Comparison of ENCODE assay signal across 23 cellular contexts in the genomic region with DNA sequence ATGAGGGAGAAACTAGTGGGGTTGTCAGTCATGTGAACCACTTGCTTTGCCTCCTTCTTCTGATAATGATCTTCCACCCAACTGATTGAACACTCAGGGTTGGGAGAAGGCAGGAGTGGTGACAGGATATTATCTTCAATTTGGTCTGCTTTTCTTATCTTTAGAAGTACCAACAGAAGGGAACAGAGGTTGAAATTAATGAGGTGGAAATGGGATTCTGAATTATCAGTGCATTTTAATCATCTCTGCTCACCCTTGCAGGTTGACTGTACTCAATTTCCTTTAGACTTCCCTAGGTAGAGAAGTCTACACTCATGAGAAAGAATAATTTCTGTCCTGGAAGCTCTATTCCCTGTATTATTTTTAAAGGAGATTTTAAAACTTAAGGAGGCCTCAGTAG. TPM values are rescaled to one million over a fixed set of nuclear protein-coding genes. Genes with fewer than 3 reads are reported as not detected.
A peak's percentile ranks its signal among the peaks of the same experiment; 100 is the strongest.
DNase-seq lines count a peak whose midpoint lies in the region; ATAC-seq, FAIRE-seq and TF ChIP-seq lines count a peak whose summit lies in the region.
"Had no signal": no experiment of that assay in that cellular context is flagged by ENCODE, and none has a peak within 500 bp of the region (broad histone marks: within the 10 kb centered on the region; RNA-seq: fewer than 3 reads in every experiment).

No MANE protein-coding gene starts in this region.

- no peak overlapping the region; the same call in 1 of the 2 replicates for H3K14ac ChIP-seq in IMR-90 (replicated peaks; ENCODE audit: low read depth, low read length)

- peaks cover 54% of the 10 kb centered on the region for H3K4me1 ChIP-seq in A549
- peaks cover 12% of the 10 kb centered on the region for H3K4me1 ChIP-seq in IMR-90 (ENCODE audit: control insufficient read depth, insufficient read depth, low read length)

- TF ChIP-seq EP300 in A549 (IDR thresholded peaks at IDR 0.05): no peak

- H3K9me3 ChIP-seq in A549: peaks cover 14% of the 10 kb centered on the region
- peaks cover 6% of the 10 kb centered on the region for H3K9me3 ChIP-seq in IMR-90 (ENCODE audit: control insufficient read depth, insufficient read depth, low read length)

- peaks cover 3% of the 10 kb centered on the region for H3K9me1 ChIP-seq in IMR-90 (ENCODE audit: insufficient read depth, low read length)

- no peak for TF ChIP-seq CTCF in A549 (IDR thresholded peaks at IDR 0.05)
- no peak for TF ChIP-seq CTCF in IMR-90 (conservative IDR thresholded peaks at IDR 0.05; ENCODE audit: low read depth, low read length)

- ATAC-seq in A549 (no peak), IMR-90 (ENCODE audit: low read depth) (no peak)
- ATAC-seq: HCT116, SK-N-SH treated with all-trans-retinoic acid at 6 μM for 48 hours, T-cell had no signal

- H3K9ac ChIP-seq in IMR-90 (ENCODE audit: low read depth, low read length): no peak overlapping the region

- H2AK9ac ChIP-seq in IMR-90 (replicated peaks; ENCODE audit: low read depth, low read length, poor library complexity): no peak overlapping the region

- no peaks in the 10 kb centered on the region for H3K27me3 Mint-ChIP-seq in activated CD4-positive, alpha-beta T cell treated with anti-CD3 and anti-CD28 coated beads, Interleukin-2, amount 10 ng/mL, durations not matched to agents 7 days and 5 days

- intact Hi-C loops in IMR-90 (cut with micrococcal nuclease): no loop called here

- no TSS peak for BruUV-seq in IMR-90 (replicated peaks; lab: Mats Ljungman, UMichigan)

- TF ChIP-seq RAD21 in A549 (conservative IDR thresholded peaks at IDR 0.05 in 1 of 2, IDR thresholded peaks at IDR 0.05 in 1 of 2): no peak
- TF ChIP-seq RAD21 in IMR-90 (IDR thresholded peaks at IDR 0.05; ENCODE audit: low read length): no peak

- no peak overlapping the region for H4K91ac ChIP-seq in IMR-90 (ENCODE audit: insufficient read depth, low read depth, low read length)

- dilution Hi-C loops in IMR-90 (cut with HindIII; ENCODE audit: low sequenced_read_pairs, unreplicated experiment): no loop called here

- no peaks in the 10 kb centered on the region for H3K4me1 Mint-ChIP-seq in activated CD4-positive, alpha-beta T cell treated with anti-CD3 and anti-CD28 coated beads, Interleukin-2, amount 10 ng/mL, durations not matched to agents 7 days and 5 days
- H3K4me1 Mint-ChIP-seq: CD4-positive, CD25-positive, alpha-beta regulatory T cell; IgD-negative memory B cell; T-cell had no signal

- no peak overlapping the region for H3K23ac ChIP-seq in IMR-90 (ENCODE audit: low read depth, low read length)

- no peaks in the 10 kb centered on the region for H3K36me3 Mint-ChIP-seq in activated CD4-positive, alpha-beta T cell treated with anti-CD3 and anti-CD28 coated beads, Interleukin-2, amount 10 ng/mL, durations not matched to agents 7 days and 5 days (ENCODE audit: low read depth)
- H3K36me3 Mint-ChIP-seq: CD4-positive, CD25-positive, alpha-beta regulatory T cell; IgD-negative memory B cell had no signal

- peak overlapping the region; percentile 60; the same call in 1 of the 2 replicates for H3K18ac ChIP-seq in IMR-90 (ENCODE audit: low read depth, low read length)

- H3K27ac Mint-ChIP-seq in activated CD4-positive, alpha-beta T cell treated with anti-CD3 and anti-CD28 coated beads, Interleukin-2, amount 10 ng/mL, durations not matched to agents 7 days and 5 days: no peak overlapping the region
- H3K27ac Mint-ChIP-seq: CD4-positive, CD25-positive, alpha-beta regulatory T cell; T-cell had no signal

- H3K4me3 Mint-ChIP-seq in activated CD4-positive, alpha-beta T cell treated with anti-CD3 and anti-CD28 coated beads, Interleukin-2, amount 10 ng/mL, durations not matched to agents 7 days and 5 days: no peak overlapping the region
- H3K4me3 Mint-ChIP-seq: CD4-positive, CD25-positive, alpha-beta regulatory T cell; IgD-negative memory B cell; T-cell had no signal

- in situ Hi-C loops in IMR-90 (cut with MboI; ENCODE audit: low sequenced_read_pairs): no loop called here

- 0 out of 2 replicates have a peak overlapping the region, but pooled peaks have one; percentile 51 for H2AK5ac ChIP-seq in IMR-90 (ENCODE audit: low read depth, low read length)

- no peaks in the 10 kb centered on the region for H3K36me3 ChIP-seq in IMR-90 (ENCODE audit: control insufficient read depth, insufficient read depth, low read length)

- no peak for FAIRE-seq in A549 (lab: Jason Lieb, UNC)
- FAIRE-seq: A204.1, GM18507, H1, HTR-8/SVneo had no signal

- H3K56ac ChIP-seq in IMR-90 (ENCODE audit: extremely low read depth, insufficient read depth, low read length): no peak overlapping the region

- peak overlapping the region; percentile 67; the same call in 1 of the 2 replicates for H2BK120ac ChIP-seq in IMR-90 (ENCODE audit: low read depth, low read length)

- H3K27ac ChIP-seq in A549 (peak overlapping the region; percentile 56 to 73; a peak in 4 of 6 replicates), IMR-90 (ENCODE audit: insufficient read depth, low read length) (no peak overlapping the region)

- peak overlapping the region; percentile 60; the same call in 1 of the 3 replicates for H2BK15ac ChIP-seq in IMR-90 (ENCODE audit: low read depth, low read length)

- H3K4me3 ChIP-seq in A549 (no peak overlapping the region), IMR-90 (ENCODE audit: insufficient read depth, low read depth, low read length) (no peak overlapping the region)

- H2BK5ac ChIP-seq in IMR-90 (ENCODE audit: low read depth, low read length, poor library complexity, severe bottlenecking): peak overlapping the region; percentile 63

- H3K9me3 Mint-ChIP-seq in activated CD4-positive, alpha-beta T cell treated with anti-CD3 and anti-CD28 coated beads, Interleukin-2, amount 10 ng/mL, durations not matched to agents 7 days and 5 days: peaks cover 13% of the 10 kb centered on the region

- DNase-seq in A549 (ENCODE audit: low read depth in 1 of 2, low spot score in 1 of 2) (no peak), IMR-90 (no peak), SK-N-DZ (ENCODE audit: low spot score) (peak; percentile 49), kidney glomerular epithelial cell (lab: John Stamatoyannopoulos, UW) (peak; percentile 32), SW480 (ENCODE audit: low spot score) (no peak), NCI-H187 (lab: John Stamatoyannopoulos, UW) (no peak)
- no peak for DNase-seq in activated CD4-positive, alpha-beta T cell treated with anti-CD3 and anti-CD28 coated beads, Interleukin-2, amount 10 ng/mL, durations not matched to agents 7 days and 5 days
- DNase-seq: CD4-positive, CD25-positive, alpha-beta regulatory T cell; COR-L47; GDM1; NCI-H1694; NCI-H446 treated with DMSO at 0.1 percent for 48 hours; NCI-H526 treated with DMSO at 0.1 percent for 48 hours; OCI-M1; SIG-M5; T-cell had no signal

- peak overlapping the region; percentile 18; the same call in 1 of the 2 replicates for H3K4ac ChIP-seq in IMR-90 (ENCODE audit: low read depth, low read length)

- H4K5ac ChIP-seq in IMR-90 (ENCODE audit: low read depth, low read length): peak overlapping the region; percentile 10; the same call in 1 of the 2 replicates

- CTCF ChIA-PET in A549 (lab: Yijun Ruan, JAX) (interaction anchor here (0.8 to 26.0 kb wide), 3 partner anchors 13 to 239 kb away, joined by 3 to 515 read pairs (median 120); no protein-coding TSS in a partner anchor), IMR-90 (lab: Yijun Ruan, JAX) (interaction anchor here (0.8 to 2.0 kb wide), 3 partner anchors 14 to 238 kb away, joined by 3 to 8 read pairs (median 4); no protein-coding TSS in a partner anchor)
- CTCF ChIA-PET in activated CD4-positive, alpha-beta T cell treated with anti-CD3 and anti-CD28 coated beads, Interleukin-2, amount 10 ng/mL, durations not matched to agents 7 days and 5 days (lab: Charles Lee): interaction anchor here (1.9 kb wide), 1 partner anchor 11 kb away, joined by 4 read pairs; no protein-coding TSS in a partner anchor

- no peak overlapping the region for H3K4me2 ChIP-seq in A549
- H3K4me2 ChIP-seq in IMR-90 (ENCODE audit: low read depth, low read length): no peak overlapping the region

- H3K79me1 ChIP-seq in IMR-90 (ENCODE audit: low read depth in 1 of 2, low read length in 2 of 2): peaks cover 0 to 7% of the 10 kb centered on the region in 2 experiments; a peak in 2 of 4 replicates

- no peak overlapping the region for H2AFZ ChIP-seq in IMR-90 (replicated peaks; ENCODE audit: low read length, poor library complexity)

- H2BK20ac ChIP-seq in IMR-90 (ENCODE audit: low read depth, low read length): no peak overlapping the region; the same call in 1 of the 2 replicates

- POLR2A ChIA-PET in A549 (lab: Yijun Ruan, JAX): no interaction called here
- POLR2A ChIA-PET in IMR-90 (lab: Charles Lee; ENCODE audit: unreplicated experiment): no interaction called here
- POLR2A ChIA-PET in activated CD4-positive, alpha-beta T cell treated with anti-CD3 and anti-CD28 coated beads, Interleukin-2, amount 10 ng/mL, durations not matched to agents 7 days and 5 days (lab: Charles Lee): no interaction called here

- H4K20me1 ChIP-seq in IMR-90 (ENCODE audit: insufficient read depth, low read length): no peaks in the 10 kb centered on the region

- H4K8ac ChIP-seq in IMR-90 (ENCODE audit: low read depth in 2 of 2, low read length in 2 of 2): no peak overlapping the region; a peak in 1 of 4 replicates

- no peaks in the 10 kb centered on the region for H3K27me3 ChIP-seq in IMR-90 (ENCODE audit: control insufficient read depth, insufficient read depth, low read length)

- TF ChIP-seq POLR2A in A549 (IDR thresholded peaks at IDR 0.05; ENCODE audit: low read length) (no peak), IMR-90 (IDR thresholded peaks at IDR 0.05; ENCODE audit: low read depth, low read length) (no peak)

RNA-seq across cellular contexts. Expression of gene PTPN14, which starts 19.9 kb away (rescaled TPM):
- polyA plus RNA-seq in A549 (2011; rRNA removed): 9.9 and 10.0 TPM in 2 replicates
- polyA plus RNA-seq in A549 (2012; cell fraction: cytosol; rRNA removed): 5.7 and 7.5 TPM in 2 replicates
- polyA plus RNA-seq in A549 (2012; cell fraction: nucleus; rRNA removed): 9.2 and 11.5 TPM in 2 replicates
- 9.2 to 13.0 TPM (median 10.3 TPM) in 3 replicates for polyA plus RNA-seq in A549 (2017; fragmentation: RNase III; extraction: RNeasy Plus Mini Kit Qiagen cat#74134 plus additional on column Dnase treatment)
- polyA minus RNA-seq in A549 (2011; rRNA and poly(A)+ RNA removed): 30.7 and 38.9 TPM in 2 replicates
- total RNA-seq in IMR-90 (2012; rRNA removed): 31.7 and 42.8 TPM in 2 replicates
- polyA plus RNA-seq in IMR-90 (2012; rRNA removed): 21.5 and 21.8 TPM in 2 replicates
- 7.4 and 16.9 TPM in 2 replicates for polyA plus RNA-seq in IMR-90 (2012; cell fraction: cytosol; rRNA removed)
- 21.6 and 26.1 TPM in 2 replicates for polyA plus RNA-seq in IMR-90 (2012; cell fraction: nucleus; rRNA removed; ENCODE audit: low replicate concordance)
- polyA plus RNA-seq in SK-N-DZ (2014; cell fraction: cytosol; rRNA removed): 0.41 and 0.59 TPM in 2 replicates
- 0.15 and 0.37 TPM in 2 replicates for polyA plus RNA-seq in SK-N-DZ (2014; cell fraction: nucleus; rRNA removed)
- under 1 TPM; 0.32 to 0.37 TPM for total RNA-seq in activated CD4-positive, alpha-beta T cell treated with anti-CD3 and anti-CD28 coated beads, Interleukin-2, amount 10 ng/mL, durations not matched to agents 7 days and 5 days

RNA-seq across cellular contexts. Expression of gene CENPF, which starts 31.7 kb away (rescaled TPM):
- polyA plus RNA-seq in A549 (2011; rRNA removed) (57.7 and 70.6 TPM in 2 replicates), A549 (2017; fragmentation: RNase III; extraction: RNeasy Plus Mini Kit Qiagen cat#74134 plus additional on column Dnase treatment) (53.0 to 56.0 TPM (median 53.5 TPM) in 3 replicates), IMR-90 (2012; rRNA removed) (17.4 and 20.9 TPM in 2 replicates)
- polyA plus RNA-seq in A549 (2012; cell fraction: cytosol; rRNA removed): 12.9 and 14.1 TPM in 2 replicates
- polyA plus RNA-seq in A549 (2012; cell fraction: nucleus; rRNA removed): 23.3 and 27.1 TPM in 2 replicates
- polyA minus RNA-seq in A549 (2011; rRNA and poly(A)+ RNA removed): 22.2 and 23.0 TPM in 2 replicates
- total RNA-seq in IMR-90 (2012; rRNA removed): 51.8 and 80.0 TPM in 2 replicates
- 1.3 and 2.8 TPM in 2 replicates for polyA plus RNA-seq in IMR-90 (2012; cell fraction: cytosol; rRNA removed)
- 1.9 and 10.4 TPM in 2 replicates for polyA plus RNA-seq in IMR-90 (2012; cell fraction: nucleus; rRNA removed; ENCODE audit: low replicate concordance)
- polyA plus RNA-seq in SK-N-DZ (2014; cell fraction: cytosol; rRNA removed): 192 and 234 TPM in 2 replicates
- polyA plus RNA-seq in SK-N-DZ (2014; cell fraction: nucleus; rRNA removed): 233 and 264 TPM in 2 replicates
- 100 to 1,000 TPM; 173 to 203 TPM for total RNA-seq in activated CD4-positive, alpha-beta T cell treated with anti-CD3 and anti-CD28 coated beads, Interleukin-2, amount 10 ng/mL, durations not matched to agents 7 days and 5 days

Comparison
In these comparisons a context has a peak if more than half of its experiments do, and no peak if none do; other contexts are left out.
1. DNase-seq: peak in SK-N-DZ (single experiment) and kidney glomerular epithelial cell (single experiment); none in A549 (0 of 2), IMR-90 (single experiment), SW480 (single experiment), activated CD4-positive, alpha-beta T cell treated with anti-CD3 and anti-CD28 coated beads, Interleukin-2, amount 10 ng/mL, durations not matched to agents 7 days and 5 days (single experiment) and NCI-H187 (0 of 2).
2. RNA of gene PTPN14, which starts 19.9 kb away (total RNA-seq): 31.7 to 42.8 TPM in IMR-90; 0.32 to 0.37 TPM in activated CD4-positive, alpha-beta T cell treated with anti-CD3 and anti-CD28 coated beads, Interleukin-2, amount 10 ng/mL, durations not matched to agents 7 days and 5 days; every median in the first group is over 10 times any median in the second.